ENCODE assay signal across 9 cellular contexts in the genomic region with DNA sequence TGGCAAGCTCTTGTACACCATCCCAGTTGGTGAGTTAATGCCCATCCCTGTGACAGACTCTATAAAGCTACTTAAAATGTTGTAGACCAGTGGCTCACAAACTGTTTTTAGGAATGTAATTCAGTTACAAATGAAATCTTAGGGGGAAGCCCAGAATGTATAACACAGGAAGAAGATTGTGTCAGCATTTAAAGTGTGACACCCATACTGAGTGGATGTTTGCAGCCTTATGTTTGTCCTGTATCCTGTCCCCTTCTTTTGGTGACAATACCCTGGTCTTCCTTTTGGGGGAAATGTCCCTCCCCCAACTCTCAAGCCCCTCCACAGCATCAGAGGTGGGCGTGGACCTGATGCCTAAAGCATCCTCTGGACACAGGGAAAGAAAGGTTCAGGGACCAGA.
"Had no signal": no experiment of that assay in that cellular context is flagged by ENCODE, and none has a peak within 500 bp of the region (broad histone marks: within the 10 kb centered on the region; RNA-seq: fewer than 3 reads in every experiment).

No MANE protein-coding gene starts in this region.

- H3K4me1 Mint-ChIP-seq: IgD-negative memory B cell had no signal

- H3K36me3 Mint-ChIP-seq: IgD-negative memory B cell had no signal

- ATAC-seq: GM23338, HepG2 had no signal

- H3K27ac Mint-ChIP-seq: GM23338, IgD-negative memory B cell had no signal

- FAIRE-seq: H1, H54, HepG2 had no signal

- H3K27ac ChIP-seq: HL-60 had no signal

- H3K9me3 Mint-ChIP-seq: GM23338, H9, IgD-negative memory B cell had no signal

- DNase-seq: H9, HCEC 1CT, KBM-7 had no signal

- H3K4me3 Mint-ChIP-seq: GM23338, H9, IgD-negative memory B cell had no signal

- H3K4me3 ChIP-seq: GM23338 had no signal
